In genomic region chr14:99976021-99976420, GRCh38 we compare ENCODE assay signal across 22 cellular contexts.
DNase-seq lines count a peak whose midpoint lies in the region; ATAC-seq, FAIRE-seq and TF ChIP-seq lines count a peak whose summit lies in the region.
"Had no signal": no experiment of that assay in that cellular context is flagged by ENCODE, and none has a peak within 500 bp of the region (broad histone marks: within the 10 kb centered on the region; RNA-seq: fewer than 3 reads in every experiment).

No MANE protein-coding gene starts in this region.

- POLR2A ChIA-PET in A549 (lab: Yijun Ruan, JAX) (no interaction called here), K562 (lab: Yijun Ruan, JAX) (no interaction called here)
- POLR2A ChIA-PET in activated CD4-positive, alpha-beta T cell treated with anti-CD3 and anti-CD28 coated beads for 36 hours (lab: Charles Lee), result interaction anchor here (0.7 kb wide), 1 partner anchor 335 kb away, joined by 3 read pairs; no protein-coding TSS in a partner anchor

- FAIRE-seq in A549 (lab: Jason Lieb, UNC), result no peak
- no peak for FAIRE-seq in K562 (lab: Jason Lieb, UNC)
- FAIRE-seq: A204.1 had no signal

- H3K9me3 ChIP-seq in A549 (peaks cover 12% of the 10 kb centered on the region), K562 (replicated peaks; ENCODE audit: control insufficient read depth, insufficient read depth, low read depth, low read length) (peaks cover 4% of the 10 kb centered on the region)
- H3K9me3 ChIP-seq: BE2C had no signal

- no peaks in the 10 kb centered on the region for H4K20me1 ChIP-seq in K562 (replicated peaks; ENCODE audit: control insufficient read depth, insufficient read depth, low read length)

- H3K4me2 ChIP-seq in A549 (no peak overlapping the region), K562 (ENCODE audit: insufficient read depth, low read length) (no peak overlapping the region)
- H3K4me2 ChIP-seq: BLaER1 treated with 17β-estradiol and CSF1 and Interleukin-3, amounts not matched to agents 10 nM and 100 nM had no signal

- DNase-seq in A549 (ENCODE audit: low read depth in 1 of 2, low spot score in 1 of 2) (no peak), ELR (ENCODE audit: low read depth) (peak; percentile 15), K562 (ENCODE audit: extremely low read depth in 1 of 4, low spot score in 3 of 4) (no peak), type B pancreatic cell (ENCODE audit: extremely low spot score, unreplicated experiment) (no peak), caudate nucleus (lab: John Stamatoyannopoulos, UW) (no peak), NCI-H2227 treated with DMSO at 0.1 percent for 48 hours (lab: John Stamatoyannopoulos, UW) (no peak)
- no peak for DNase-seq in activated CD4-positive, alpha-beta T cell treated with anti-CD3 and anti-CD28 coated beads for 36 hours
- DNase-seq: ACHN; AML-193; BE2C; Calu3; CD4-positive, alpha-beta memory T cell; COR-L47; DMS153; EL; GF-D8; GOT3 had no signal

- H3K36me3 ChIP-seq in K562 (ENCODE audit: control insufficient read depth, insufficient read depth, low read length), result no peaks in the 10 kb centered on the region
- H3K36me3 ChIP-seq: BE2C, HAP-1 had no signal

- no peak for ATAC-seq in A549
- no peak for ATAC-seq in K562
- ATAC-seq in activated CD4-positive, alpha-beta T cell treated with anti-CD3 and anti-CD28 coated beads for 36 hours, result no peak

- BruUV-seq in K562 (replicated peaks; lab: Mats Ljungman, UMichigan), result no TSS peak

- no peaks in the 10 kb centered on the region for H3K27me3 ChIP-seq in K562 (ENCODE audit: control insufficient read depth in 2 of 2, insufficient read depth in 2 of 2, low read length in 2 of 2)
- H3K27me3 ChIP-seq: BE2C; BLaER1 treated with 17β-estradiol and CSF1 and Interleukin-3, amounts not matched to agents 10 nM and 100 nM had no signal

- peak overlapping the region; percentile 4 for H3K4me3 Mint-ChIP-seq in type B pancreatic cell
- no peak overlapping the region for H3K4me3 Mint-ChIP-seq in activated CD4-positive, alpha-beta T cell treated with anti-CD3 and anti-CD28 coated beads for 36 hours
- H3K4me3 Mint-ChIP-seq: CD14-positive monocyte had no signal

- CTCF ChIA-PET in A549 (lab: Yijun Ruan, JAX) (interaction anchor here (1.0 to 3.3 kb wide), 3 partner anchors 28 to 132 kb away, joined by 3 to 18 read pairs (median 5); no protein-coding TSS in a partner anchor), K562 (lab: Yijun Ruan, JAX; ENCODE audit: low intra/inter-chr PET ratio) (no interaction called here)
- CTCF ChIA-PET in activated CD4-positive, alpha-beta T cell treated with anti-CD3 and anti-CD28 coated beads for 36 hours (lab: Charles Lee), result interaction anchor here (0.6 to 2.1 kb wide), 6 partner anchors 128 to 293 kb away, joined by 3 to 10 read pairs (median 4); no protein-coding TSS in a partner anchor

- H3K9me1 ChIP-seq in K562 (ENCODE audit: control insufficient read depth, insufficient read depth, low read length), result no peaks in the 10 kb centered on the region

- H3K4me1 Mint-ChIP-seq in type B pancreatic cell (ENCODE audit: unreplicated experiment), result peaks cover 18% of the 10 kb centered on the region
- H3K4me1 Mint-ChIP-seq in activated CD4-positive, alpha-beta T cell treated with anti-CD3 and anti-CD28 coated beads for 36 hours, result peaks cover 19% of the 10 kb centered on the region

- H3K9me3 Mint-ChIP-seq in type B pancreatic cell, result no peaks in the 10 kb centered on the region
- no peaks in the 10 kb centered on the region for H3K9me3 Mint-ChIP-seq in activated CD4-positive, alpha-beta T cell treated with anti-CD3 and anti-CD28 coated beads for 36 hours (ENCODE audit: low read depth)
- H3K9me3 Mint-ChIP-seq: CD4-positive, alpha-beta memory T cell had no signal

- H2AFZ ChIP-seq in K562 (ENCODE audit: low read depth, low read length), result no peak overlapping the region

- intact Hi-C loops in K562 (cut with micrococcal nuclease), result no loop called here
- intact Hi-C loops in activated CD4-positive, alpha-beta T cell treated with anti-CD3 and anti-CD28 coated beads for 36 hours (cut with DNase I, micrococcal nuclease), result no loop called here

- H3K27ac ChIP-seq in A549 (no peak overlapping the region), K562 (ENCODE audit: extremely low read depth, low read depth, low read length) (no peak overlapping the region), caudate nucleus (ENCODE audit: low read depth, low read length) (no peak overlapping the region)
- H3K27ac ChIP-seq: 22Rv1; BLaER1 treated with 17β-estradiol and CSF1 and Interleukin-3, amounts not matched to agents 10 nM and 100 nM had no signal

- no peaks in the 10 kb centered on the region for H3K27me3 Mint-ChIP-seq in type B pancreatic cell
- H3K27me3 Mint-ChIP-seq in activated CD4-positive, alpha-beta T cell treated with anti-CD3 and anti-CD28 coated beads for 36 hours, result no peaks in the 10 kb centered on the region
- H3K27me3 Mint-ChIP-seq: CD4-positive, alpha-beta memory T cell had no signal

- no peak for TF ChIP-seq POLR2A in A549 (IDR thresholded peaks at IDR 0.05; ENCODE audit: low read length)
- TF ChIP-seq POLR2A in K562 (conservative IDR thresholded peaks at IDR 0.05), result no peak

- WGBS in A549 (ENCODE audit: missing lambda C conversion rate), result 81% methylated on average over 1 of the region's 1 CpG
- WGBS in K562 (ENCODE audit: insufficient coverage, low coverage, missing lambda C conversion rate), result 55% methylated on average over 1 of the region's 1 CpG

- TF ChIP-seq RAD21 in A549 (conservative IDR thresholded peaks at IDR 0.05 in 1 of 2, IDR thresholded peaks at IDR 0.05 in 1 of 2) (no peak), K562 (CRISPR knock-in tag; conservative IDR thresholded peaks at IDR 0.05 in 1 of 2, IDR thresholded peaks at IDR 0.05 in 1 of 2) (no peak)

- no peak overlapping the region for H3K27ac Mint-ChIP-seq in type B pancreatic cell
- H3K27ac Mint-ChIP-seq in activated CD4-positive, alpha-beta T cell treated with anti-CD3 and anti-CD28 coated beads for 36 hours, result no peak overlapping the region
- H3K27ac Mint-ChIP-seq: CD14-positive monocyte had no signal

- in situ Hi-C loops in K562 (cut with MboI), result no loop called here

- H3K9ac ChIP-seq in K562 (ENCODE audit: insufficient read depth in 1 of 2, low read depth in 2 of 2, low read length in 2 of 2), result no peak overlapping the region
- H3K9ac ChIP-seq: BLaER1 treated with 17β-estradiol and CSF1 and Interleukin-3, amounts not matched to agents 10 nM and 100 nM had no signal

- TF ChIP-seq CTCF in A549 (IDR thresholded peaks at IDR 0.05) (no peak), K562 (IDR thresholded peaks at IDR 0.05 in 2 of 3, conservative IDR thresholded peaks at IDR 0.05 in 1 of 3; ENCODE audit: insufficient read depth in 2 of 3, low read depth in 1 of 3, low read length in 3 of 3) (no peak), type B pancreatic cell (conservative IDR thresholded peaks at IDR 0.05) (no peak)

- H3K4me3 ChIP-seq in A549, result no peak overlapping the region
- no peak overlapping the region for H3K4me3 ChIP-seq in K562
- H3K4me3 ChIP-seq: BLaER1 treated with 17β-estradiol and CSF1 and Interleukin-3, amounts not matched to agents 10 nM and 100 nM; HAP-1 had no signal

- peaks cover 16% of the 10 kb centered on the region for H3K36me3 Mint-ChIP-seq in type B pancreatic cell
- H3K36me3 Mint-ChIP-seq in activated CD4-positive, alpha-beta T cell treated with anti-CD3 and anti-CD28 coated beads for 36 hours (ENCODE audit: low read depth), result peaks cover 3% of the 10 kb centered on the region

- no peak for TF ChIP-seq EP300 in A549 (IDR thresholded peaks at IDR 0.05)
- no peak for TF ChIP-seq EP300 in K562 (IDR thresholded peaks at IDR 0.05; ENCODE audit: low read length)

- H3K79me2 ChIP-seq in K562 (ENCODE audit: control insufficient read depth, insufficient read depth, low read length), result peaks cover 59% of the 10 kb centered on the region

- peaks cover 9% of the 10 kb centered on the region; the same call in 1 of the 3 replicates for H3K4me1 ChIP-seq in A549
- peaks cover 0 to 13% of the 10 kb centered on the region in 2 experiments; a peak in 2 of 5 replicates for H3K4me1 ChIP-seq in K562 (replicated peaks in 1 of 2; ENCODE audit: control insufficient read depth in 2 of 2, insufficient read depth in 2 of 2, low read length in 2 of 2)
- H3K4me1 ChIP-seq: HAP-1 had no signal

TF ChIP-seq in A549, 52 proteins besides CTCF, POLR2A, EP300 and RAD21:
- peak; percentile 92 for TF ChIP-seq ZC3H11A (IDR thresholded peaks at IDR 0.05)
- no peak for TF ChIP-seq MAFK (IDR thresholded peaks at IDR 0.05; ENCODE audit: partially characterized antibody)
TF ChIP-seq in A549: peak in this region for 1.

TF ChIP-seq in K562, 482 proteins besides CTCF, POLR2A, EP300 and RAD21:
- TF ChIP-seq ZFP30 (CRISPR knock-in tag; IDR thresholded peaks at IDR 0.05; ENCODE audit: borderline replicate concordance), result no peak
- 0 out of 2 replicates have a peak, but pooled peaks have one; percentile 15 for TF ChIP-seq ZNF121 (CRISPR knock-in tag; conservative IDR thresholded peaks at IDR 0.05)

Comparison
In these comparisons a context has a peak if more than half of its experiments do, and no peak if none do; other contexts are left out.
1. Of the 35 proteins assayed by ChIP-seq in both K562 and A549: peak only in K562: none; only in A549: ZC3H11A; in both: none; in neither: 34.